Comparison of ENCODE assay signal across 20 cellular contexts in genomic region chr5:95262933-95263660, GRCh38.
"Had no signal": no experiment of that assay in that cellular context is flagged by ENCODE, and none has a peak within 500 bp of the region (broad histone marks: within the 10 kb centered on the region; RNA-seq: fewer than 3 reads in every experiment).

No MANE protein-coding gene starts in this region.

- H3K36me3 ChIP-seq: esophagus muscularis mucosa, ovary, vagina had no signal

- H3K27ac ChIP-seq: esophagus muscularis mucosa, ovary, vagina, VCaP had no signal

- H3K27ac Mint-ChIP-seq: activated CD8-positive, alpha-beta T cell treated with anti-CD3 and anti-CD28 coated beads for 36 hours; activated naive CD8-positive, alpha-beta T cell treated with anti-CD3 and anti-CD28 coated beads, Interleukin-2, amount 10 ng/mL, durations not matched to agents 7 days and 5 days; activated T-cell treated with anti-CD3 and anti-CD28 coated beads, Interleukin-2, amount 50 U/mL, for 72 hours; dendritic cell treated with granulocyte-macrophage colony-stimulating factor and Interleukin-4, amounts not matched to agents 40 ng/mL and 50 ng/mL, for 4 days; endodermal cell; stimulated activated naive CD8-positive, alpha-beta T cell treated with anti-CD3 and anti-CD28 coated beads, Interleukin-15, amount 100 ng/mL, for 72 hours had no signal

- H3K27me3 ChIP-seq: esophagus muscularis mucosa, ovary, vagina had no signal

- H3K9me3 Mint-ChIP-seq: activated CD8-positive, alpha-beta T cell treated with anti-CD3 and anti-CD28 coated beads for 36 hours; activated naive CD8-positive, alpha-beta T cell treated with anti-CD3 and anti-CD28 coated beads, Interleukin-2, amount 10 ng/mL, durations not matched to agents 7 days and 5 days; activated T-cell treated with anti-CD3 and anti-CD28 coated beads, Interleukin-2, amount 50 U/mL, for 72 hours; dendritic cell treated with granulocyte-macrophage colony-stimulating factor and Interleukin-4, amounts not matched to agents 40 ng/mL and 50 ng/mL, for 4 days; endodermal cell; stimulated activated naive CD8-positive, alpha-beta T cell treated with anti-CD3 and anti-CD28 coated beads, Interleukin-15, amount 100 ng/mL, for 72 hours had no signal

- DNase-seq: activated CD4-positive, alpha-beta T cell treated with anti-CD3 and anti-CD28 coated beads for 4 hours; activated CD8-positive, alpha-beta memory T cell treated with anti-CD3 and anti-CD28 coated beads, Interleukin-2, amount 50 U/mL, for 4 hours; activated CD8-positive, alpha-beta T cell treated with anti-CD3 and anti-CD28 coated beads for 36 hours; activated gamma-delta T cell treated with Interleukin-2 at 50 U/mL for 16 hours; activated naive CD8-positive, alpha-beta T cell treated with anti-CD3 and anti-CD28 coated beads, Interleukin-2, amount 10 ng/mL, durations not matched to agents 7 days and 5 days; activated T-cell treated with anti-CD3 and anti-CD28 coated beads, Interleukin-2, amount 50 U/mL, for 72 hours; cerebellar nuclear complex; endodermal cell; left ventricle myocardium superior; mesendoderm; ovary; stimulated activated CD4-positive, alpha-beta T cell treated with anti-CD3 and anti-CD28 coated beads, Interleukin-4, amount 100 ng/mL, for 1 hour; stimulated activated CD8-positive, alpha-beta memory T cell treated with anti-CD3 and anti-CD28 coated beads, Interleukin-4, amount 100 ng/mL, for 48 hours; stimulated activated naive CD8-positive, alpha-beta T cell treated with anti-CD3 and anti-CD28 coated beads, Interleukin-15, amount 100 ng/mL, for 72 hours; T-helper 2 cell had no signal

- ATAC-seq: activated CD8-positive, alpha-beta T cell treated with anti-CD3 and anti-CD28 coated beads for 36 hours; activated T-cell treated with anti-CD3 and anti-CD28 coated beads, Interleukin-2, amount 50 U/mL, for 72 hours; left ventricle myocardium superior; stimulated activated naive CD8-positive, alpha-beta T cell treated with anti-CD3 and anti-CD28 coated beads, Interleukin-15, amount 100 ng/mL, for 72 hours had no signal

- H3K36me3 Mint-ChIP-seq: activated naive CD8-positive, alpha-beta T cell treated with anti-CD3 and anti-CD28 coated beads, Interleukin-2, amount 10 ng/mL, durations not matched to agents 7 days and 5 days had no signal

- H3K4me1 Mint-ChIP-seq: activated naive CD8-positive, alpha-beta T cell treated with anti-CD3 and anti-CD28 coated beads, Interleukin-2, amount 10 ng/mL, durations not matched to agents 7 days and 5 days; neural crest cell; stimulated activated naive CD8-positive, alpha-beta T cell treated with anti-CD3 and anti-CD28 coated beads, Interleukin-15, amount 100 ng/mL, for 72 hours had no signal

- H3K4me3 ChIP-seq: esophagus muscularis mucosa, ovary, vagina had no signal

- H3K9me3 ChIP-seq: esophagus muscularis mucosa, ovary, vagina had no signal

- H3K4me3 Mint-ChIP-seq: activated CD8-positive, alpha-beta T cell treated with anti-CD3 and anti-CD28 coated beads for 36 hours; activated naive CD8-positive, alpha-beta T cell treated with anti-CD3 and anti-CD28 coated beads, Interleukin-2, amount 10 ng/mL, durations not matched to agents 7 days and 5 days; activated T-cell treated with anti-CD3 and anti-CD28 coated beads, Interleukin-2, amount 50 U/mL, for 72 hours; dendritic cell treated with granulocyte-macrophage colony-stimulating factor and Interleukin-4, amounts not matched to agents 40 ng/mL and 50 ng/mL, for 4 days; endodermal cell; neural crest cell; stimulated activated naive CD8-positive, alpha-beta T cell treated with anti-CD3 and anti-CD28 coated beads, Interleukin-15, amount 100 ng/mL, for 72 hours had no signal

- H3K4me1 ChIP-seq: esophagus muscularis mucosa, vagina had no signal
